ENCODE assay signal across 8 cellular contexts in the genomic region with DNA sequence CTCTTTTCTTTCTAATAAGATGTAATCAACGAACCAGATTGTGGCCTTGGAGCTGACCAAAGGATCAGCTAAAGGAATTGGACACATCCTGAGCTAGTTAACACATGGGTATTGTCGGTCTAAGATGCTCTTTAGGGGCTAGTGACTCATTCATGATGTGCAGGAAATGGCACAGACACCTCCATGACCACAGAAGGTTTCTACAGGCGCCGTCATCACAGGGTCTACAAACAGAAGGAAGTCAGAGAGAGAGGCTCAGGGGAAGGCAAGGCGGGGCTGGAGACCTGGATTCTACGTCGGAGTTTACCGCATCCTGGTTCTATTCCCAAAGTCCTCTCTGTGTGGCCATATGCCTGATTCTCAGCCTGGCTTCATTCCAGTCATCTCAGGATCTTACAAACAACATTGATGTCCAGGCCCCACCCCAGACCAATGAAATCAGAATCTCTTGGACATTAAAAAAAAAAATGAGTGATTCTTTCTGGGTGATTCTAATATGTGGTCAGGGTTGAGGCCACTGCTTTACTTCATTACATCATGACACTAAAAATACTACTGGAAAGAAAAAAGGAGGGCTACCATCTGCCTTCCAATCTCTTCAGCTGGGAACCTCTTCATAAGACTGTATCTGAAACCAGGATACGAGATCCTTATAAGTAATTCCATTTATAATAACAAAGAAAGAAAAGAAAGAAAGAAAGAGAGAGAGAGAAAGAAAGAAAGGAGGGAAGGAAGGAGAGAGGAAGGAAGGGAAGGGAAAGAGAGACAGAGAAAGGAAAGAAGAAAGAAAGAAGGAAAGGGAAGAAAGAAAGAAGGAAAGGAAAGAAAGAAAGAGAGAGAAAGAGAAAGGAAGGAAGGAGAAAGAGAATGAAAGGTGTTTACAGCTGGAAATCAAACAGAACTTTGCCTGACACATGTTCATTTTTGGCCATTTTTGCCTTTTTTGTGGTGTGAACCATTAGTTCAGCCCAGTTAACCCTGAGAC. TPM values are rescaled to one million over a fixed set of nuclear protein-coding genes. Genes with fewer than 3 reads are reported as not detected.
DNase-seq lines count a peak whose midpoint lies in the region; ATAC-seq, FAIRE-seq and TF ChIP-seq lines count a peak whose summit lies in the region.

No MANE protein-coding gene starts in this region.

- peak overlapping the region in 1 of 2 donors; percentile 79 for H3K27ac ChIP-seq in left lung

- H3K36me3 ChIP-seq in left lung: no peaks in the 10 kb centered on the region

- no peak for TF ChIP-seq POLR2A in H54 (IDR thresholded peaks at IDR 0.05; ENCODE audit: low read depth, low read length)
- no peak for TF ChIP-seq POLR2A in NB4 (IDR thresholded peaks at IDR 0.05; ENCODE audit: extremely low read depth, insufficient read length)

- in situ Hi-C loops in Caki2 (cut with HindIII; ENCODE audit: low pct_unique_long_range_greater_than_20kb, low sequenced_read_pairs): no loop called here

- H3K4me3 ChIP-seq in NB4 (ENCODE audit: low read depth, low read length) (no peak overlapping the region), left lung (no peak overlapping the region)

- ATAC-seq in left lung: no peak

- DNase-seq in Caki2 (ENCODE audit: low read depth) (peak; percentile 20), H54 (ENCODE audit: insufficient read length, low spot score) (peak; percentile 61), NB4 (ENCODE audit: low read depth) (peak; percentile 61), non-pigmented ciliary epithelial cell (ENCODE audit: low read depth) (peak; percentile 98), NCI-H187 (lab: John Stamatoyannopoulos, UW) (no peak), left lung (no peak), DMS53 (lab: John Stamatoyannopoulos, UW) (no peak)
- DNase-seq in activated T-helper 9 cell treated with anti-CD3 and anti-CD28 coated beads, Interleukin-2, amount 50 U/mL, for 16 hours (ENCODE audit: low read depth): peak; percentile 14

- intact Hi-C loops in left lung (cut with DNase I): no loop called here

- H3K9me3 ChIP-seq in left lung: no peaks in the 10 kb centered on the region

- FAIRE-seq in H54 (lab: Jason Lieb, UNC): no peak

- H3K4me1 ChIP-seq in left lung: peaks cover 18 to 63% of the 10 kb centered on the region in 2 donors

- no peaks in the 10 kb centered on the region for H3K27me3 ChIP-seq in left lung

- TF ChIP-seq CTCF in NB4 (IDR thresholded peaks at IDR 0.05; ENCODE audit: low read depth, low read length) (no peak), left lung (IDR thresholded peaks at IDR 0.05) (no peak)

RNA-seq across cellular contexts. Expression of gene KCNJ15, which starts 11.6 kb away (rescaled TPM):
- total RNA-seq in Caki2 (2014; rRNA removed; shearing (Covaris generic); ENCODE audit: low replicate concordance): not detected in 2 replicates
- 100 to 1,000 TPM in 1 of 2 donors, 10 to 100 TPM in 1; 87.3 to 103 TPM for total RNA-seq in left lung

Comparison
In these comparisons a context has a peak if more than half of its experiments do, and no peak if none do; other contexts are left out.
1. DNase-seq: peak in Caki2 (single experiment), H54 (single experiment), NB4 (single experiment), activated T-helper 9 cell treated with anti-CD3 and anti-CD28 coated beads, Interleukin-2, amount 50 U/mL, for 16 hours (single experiment) and non-pigmented ciliary epithelial cell (single experiment); none in NCI-H187 (0 of 2), left lung (0 of 2) and DMS53 (single experiment).
2. RNA of gene KCNJ15, which starts 11.6 kb away (total RNA-seq): 87.3 to 103 TPM in left lung; not detected in Caki2; every median in the first group is over 10 times any median in the second.